In genomic region chr14:89973234-89973823, GRCh38 we compare ENCODE assay signal across 8 cellular contexts. TPM values are rescaled to one million over a fixed set of nuclear protein-coding genes. Genes with fewer than 3 reads are reported as not detected.
DNase-seq lines count a peak whose midpoint lies in the region; ATAC-seq, FAIRE-seq and TF ChIP-seq lines count a peak whose summit lies in the region.

No MANE protein-coding gene starts in this region.

- no peak overlapping the region for H3K4me3 ChIP-seq in HAP-1
- H3K4me3 ChIP-seq in kidney epithelial cell (ENCODE audit: low read depth, low read length), result no peak overlapping the region

- TF ChIP-seq CTCF in kidney epithelial cell (IDR thresholded peaks at IDR 0.05; ENCODE audit: insufficient read depth, low read length, poor library complexity, severe bottlenecking), result peak; percentile 89

- in situ Hi-C loops in HAP-1 (cut with MboI; ENCODE audit: low sequenced_read_pairs), result no loop called here

- DNase-seq in DMS79 treated with DMSO at 0.1 percent for 48 hours (lab: John Stamatoyannopoulos, UW) (peak; percentile 34), HAP-1 (ENCODE audit: low spot score in 2 of 2) (peak; percentile 42 to 79), NCI-H1694 treated with DMSO at 0.1 percent for 48 hours (lab: John Stamatoyannopoulos, UW) (peak; percentile 79), kidney epithelial cell (ENCODE audit: low read depth) (no peak)
- DNase-seq in central memory CD4-positive, alpha-beta T cell, result peak; percentile 30
- DNase-seq in stimulated activated CD4-positive, alpha-beta T cell treated with anti-CD3 and anti-CD28 coated beads, Interleukin-2, amount 100 ng/mL, for 24 hours, result peak; percentile 53 to 60

- no peaks in the 10 kb centered on the region for H3K27me3 ChIP-seq in HAP-1 (ENCODE audit: low read depth)
- no peaks in the 10 kb centered on the region for H3K27me3 ChIP-seq in kidney epithelial cell (ENCODE audit: control insufficient read depth, insufficient read depth, low read length)

- peak; percentile 42 for FAIRE-seq in TTC549 (lab: Jason Lieb, UNC)

- H3K4me1 ChIP-seq in HAP-1, result no peaks in the 10 kb centered on the region

- ATAC-seq in HG02571 (IDR thresholded peaks at IDR 0.05; ENCODE audit: unreplicated experiment), result no peak

- no peaks in the 10 kb centered on the region for H3K9me3 ChIP-seq in HAP-1

- H3K36me3 ChIP-seq in HAP-1 (replicated peaks), result peaks cover 21% of the 10 kb centered on the region
- peaks cover 2% of the 10 kb centered on the region for H3K36me3 ChIP-seq in kidney epithelial cell (ENCODE audit: control insufficient read depth, insufficient read depth, low read length)

RNA-seq across cellular contexts. Expression of gene TDP1, which starts 17.6 kb away (rescaled TPM):
- total RNA-seq in kidney epithelial cell, result 22.9 and 24.2 TPM in 2 replicates

RNA-seq across cellular contexts. Expression of gene EFCAB11, which starts 18.8 kb away (rescaled TPM):
- total RNA-seq in kidney epithelial cell, result 3.3 and 12.8 TPM in 2 replicates
